In genomic region chr1:202642619-202643291, GRCh38 we compare ENCODE assay signal across 11 cellular contexts.
DNase-seq lines count a peak whose midpoint lies in the region; ATAC-seq, FAIRE-seq and TF ChIP-seq lines count a peak whose summit lies in the region.
"Had no signal": no experiment of that assay in that cellular context is flagged by ENCODE, and none has a peak within 500 bp of the region (broad histone marks: within the 10 kb centered on the region; RNA-seq: fewer than 3 reads in every experiment).

No MANE protein-coding gene starts in this region.

- ATAC-seq in GM21367 (IDR thresholded peaks at IDR 0.05; ENCODE audit: unreplicated experiment) (no peak), GM18870 (IDR thresholded peaks at IDR 0.05; ENCODE audit: unreplicated experiment) (no peak)

- H3K36me3 ChIP-seq in BE2C (no peaks in the 10 kb centered on the region), esophagus muscularis mucosa (no peaks in the 10 kb centered on the region), neuron (ENCODE audit: insufficient read depth, low read length) (no peaks in the 10 kb centered on the region)

- no peak for DNase-seq in BE2C
- DNase-seq in NCI-H69 (lab: John Stamatoyannopoulos, UW): peak; percentile 26
- no peak for DNase-seq in esophagus muscularis mucosa (ENCODE audit: extremely low spot score)
- DNase-seq in D721Med (ENCODE audit: insufficient read length, low spot score): no peak
- DNase-seq in NOMO-1 (lab: John Stamatoyannopoulos, UW; ENCODE audit: unreplicated experiment in 2 of 2): no peak
- DNase-seq: GF-D8; HCEC 1CT; stimulated activated CD4-positive, alpha-beta T cell treated with anti-CD3 and anti-CD28 coated beads, Interleukin-2, amount 100 ng/mL, for 48 hours had no signal

- H3K27me3 ChIP-seq in BE2C (peaks cover 20% of the 10 kb centered on the region), esophagus muscularis mucosa (peaks cover 4 to 86% (median 26%) of the 10 kb centered on the region in 4 donors), neuron (ENCODE audit: insufficient read depth, low read length) (peaks cover 61% of the 10 kb centered on the region)

- H3K9me3 ChIP-seq in BE2C (no peaks in the 10 kb centered on the region), esophagus muscularis mucosa (no peaks in the 10 kb centered on the region), neuron (ENCODE audit: low read length) (no peaks in the 10 kb centered on the region)

- intact Hi-C loops in esophagus muscularis mucosa (cut with DNase I): no loop called here

- no peak for FAIRE-seq in D721Med (lab: Jason Lieb, UNC)

- no peak overlapping the region for H3K27ac ChIP-seq in esophagus muscularis mucosa (replicated peaks in 1 of 4)

- H3K4me1 ChIP-seq in BE2C (peaks cover 3% of the 10 kb centered on the region; the same call in 1 of the 2 replicates), esophagus muscularis mucosa (peaks cover 21 to 27% (median 25%) of the 10 kb centered on the region in 4 donors), neuron (ENCODE audit: insufficient read depth, low read length) (peaks cover 48% of the 10 kb centered on the region)

- H3K4me3 ChIP-seq in BE2C (ENCODE audit: low read depth, low read length): peak overlapping the region; percentile 43
- H3K4me3 ChIP-seq in esophagus muscularis mucosa: peak overlapping the region; percentile 42 to 55 (median 47)
- peak overlapping the region; percentile 37 for H3K4me3 ChIP-seq in neuron (ENCODE audit: low read length)

- TF ChIP-seq CTCF in BE2C (IDR thresholded peaks at IDR 0.05; ENCODE audit: low read depth, low read length) (no peak), esophagus muscularis mucosa (IDR thresholded peaks at IDR 0.05) (no peak), D721Med (IDR thresholded peaks at IDR 0.05; ENCODE audit: insufficient read depth, missing control alignments) (no peak)

- no peak for TF ChIP-seq POLR2A in esophagus muscularis mucosa (IDR thresholded peaks at IDR 0.05; ENCODE audit: low read depth)

- 2% methylated on average over 45 of the region's 58 CpGs for WGBS in esophagus muscularis mucosa

- H2AFZ ChIP-seq in neuron (ENCODE audit: low read depth, low read length): no peak overlapping the region

- no peak for TF ChIP-seq EP300 in esophagus muscularis mucosa (IDR thresholded peaks at IDR 0.05)
